1 cellular context compared by ENCODE assay signal in genomic region chr19:41230067-41230857, GRCh38.
TF ChIP-seq lines count a peak whose summit lies in the region.

No MANE protein-coding gene starts in this region.

TF ChIP-seq in K562, 482 proteins besides CTCF, POLR2A, EP300 and RAD21:
- TF ChIP-seq PHF20 (IDR thresholded peaks at IDR 0.05; ENCODE audit: partially characterized antibody), result peak; percentile 58
- no peak for TF ChIP-seq ZBTB8A (IDR thresholded peaks at IDR 0.05; ENCODE audit: partially characterized antibody)
- no peak for TF ChIP-seq TCF7 (IDR thresholded peaks at IDR 0.05; ENCODE audit: borderline replicate concordance)
- no peak for TF ChIP-seq HDGF (IDR thresholded peaks at IDR 0.05)
- TF ChIP-seq PTRF (tag; IDR thresholded peaks at IDR 0.05), result no peak
- TF ChIP-seq MBD2 (IDR thresholded peaks at IDR 0.05; ENCODE audit: borderline replicate concordance, low read depth), result no peak
- TF ChIP-seq ZNF217 (CRISPR knock-in tag; IDR thresholded peaks at IDR 0.05), result no peak
- TF ChIP-seq ARID1B (IDR thresholded peaks at IDR 0.05), result no peak
- 0 out of 2 replicates have a peak, but pooled peaks have one; percentile 24 for TF ChIP-seq LARP7 (IDR thresholded peaks at IDR 0.05)
- no peak for TF ChIP-seq CUX1 (CRISPR knock-in tag; IDR thresholded peaks at IDR 0.05)
- TF ChIP-seq, protein P1, sequence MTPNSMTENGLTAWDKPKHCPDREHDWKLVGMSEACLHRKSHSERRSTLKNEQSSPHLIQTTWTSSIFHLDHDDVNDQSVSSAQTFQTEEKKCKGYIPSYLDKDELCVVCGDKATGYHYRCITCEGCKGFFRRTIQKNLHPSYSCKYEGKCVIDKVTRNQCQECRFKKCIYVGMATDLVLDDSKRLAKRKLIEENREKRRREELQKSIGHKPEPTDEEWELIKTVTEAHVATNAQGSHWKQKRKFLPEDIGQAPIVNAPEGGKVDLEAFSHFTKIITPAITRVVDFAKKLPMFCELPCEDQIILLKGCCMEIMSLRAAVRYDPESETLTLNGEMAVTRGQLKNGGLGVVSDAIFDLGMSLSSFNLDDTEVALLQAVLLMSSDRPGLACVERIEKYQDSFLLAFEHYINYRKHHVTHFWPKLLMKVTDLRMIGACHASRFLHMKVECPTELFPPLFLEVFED (CRISPR knock-in tag; conservative IDR thresholded peaks at IDR 0.05), result 0 out of 2 replicates have a peak, but pooled peaks have one; percentile 6
- 0 out of 4 replicates have a peak, but pooled peaks of 1 of the 2 experiments have one; percentile 16 for TF ChIP-seq TRIM24 (IDR thresholded peaks at IDR 0.05)
- TF ChIP-seq ZC3H11A (IDR thresholded peaks at IDR 0.05; ENCODE audit: low read depth, low read length), result no peak
